Comparison of ENCODE assay signal across 16 cellular contexts in genomic region chr5:16546712-16547111, GRCh38.
A peak's percentile ranks its signal among the peaks of the same experiment; 100 is the strongest.
DNase-seq lines count a peak whose midpoint lies in the region; TF ChIP-seq lines count a peak whose summit lies in the region.
"Had no signal": no experiment of that assay in that cellular context is flagged by ENCODE, and none has a peak within 500 bp of the region (broad histone marks: within the 10 kb centered on the region; RNA-seq: fewer than 3 reads in every experiment).

No MANE protein-coding gene starts in this region.

- peak overlapping the region; percentile 84 for H3K27ac Mint-ChIP-seq in Caco-2 (ENCODE audit: unreplicated experiment)
- H3K27ac Mint-ChIP-seq: activated CD4-positive, alpha-beta T cell treated with anti-CD3 and anti-CD28 coated beads, Interleukin-2, amount 10 ng/mL, durations not matched to agents 7 days and 5 days; stimulated activated naive B cell treated with anti-CD40 and anti-IgM and Interleukin-4, amounts not matched to agents 10 μg/mL and 1 μg/mL and 100 μg/mL, for 72 hours had no signal

- BruUV-seq in Caco-2 (replicated peaks; lab: Mats Ljungman, UMichigan) = no TSS peak

- H3K27me3 Mint-ChIP-seq in Caco-2 (ENCODE audit: insufficient read depth, unreplicated experiment) = no peaks in the 10 kb centered on the region
- H3K27me3 Mint-ChIP-seq: activated CD4-positive, alpha-beta T cell treated with anti-CD3 and anti-CD28 coated beads, Interleukin-2, amount 10 ng/mL, durations not matched to agents 7 days and 5 days; stimulated activated naive B cell treated with anti-CD40 and anti-IgM and Interleukin-4, amounts not matched to agents 10 μg/mL and 1 μg/mL and 100 μg/mL, for 72 hours had no signal

- CTCF ChIA-PET in Caco-2 (lab: Charles Lee) = interaction anchor here (0.8 to 1.2 kb wide), 3 partner anchors 25 to 531 kb away, joined by 3 to 5 read pairs (median 3); no protein-coding TSS in a partner anchor

- DNase-seq in Caco-2 = peak in 1 of 2 experiments; percentile 48
- DNase-seq in brain microvascular endothelial cell = no peak
- peak; percentile 45 for DNase-seq in renal cortical epithelial cell (ENCODE audit: low read depth)
- no peak for DNase-seq in ascending aorta (ENCODE audit: low spot score in 2 of 2)
- no peak for DNase-seq in Kasumi-1 (lab: John Stamatoyannopoulos, UW)
- no peak for DNase-seq in NCI-H345 (lab: John Stamatoyannopoulos, UW)
- DNase-seq in CD1c-positive myeloid dendritic cell (ENCODE audit: extremely low spot score) = no peak
- DNase-seq: activated CD4-positive, alpha-beta T cell treated with anti-CD3 and anti-CD28 coated beads, Interleukin-2, amount 10 ng/mL, durations not matched to agents 7 days and 5 days; activated naive CD4-positive, alpha-beta T cell treated with anti-CD3 and anti-CD28 coated beads, Interleukin-2, amount 50 U/mL, for 16 hours; activated T-cell treated with anti-CD3 and anti-CD28 coated beads for 4 hours; caudate nucleus; left colon; NCI-H1436; posterior cingulate gyrus; stimulated activated naive B cell treated with anti-CD40 and anti-IgM and Interleukin-4, amounts not matched to agents 10 μg/mL and 1 μg/mL and 100 μg/mL, for 72 hours had no signal

- H3K36me3 Mint-ChIP-seq in Caco-2 (ENCODE audit: insufficient read depth, unreplicated experiment) = peaks cover 6% of the 10 kb centered on the region

- H3K9me3 Mint-ChIP-seq in Caco-2 (ENCODE audit: unreplicated experiment) = no peaks in the 10 kb centered on the region
- H3K9me3 Mint-ChIP-seq: activated CD4-positive, alpha-beta T cell treated with anti-CD3 and anti-CD28 coated beads, Interleukin-2, amount 10 ng/mL, durations not matched to agents 7 days and 5 days; stimulated activated naive B cell treated with anti-CD40 and anti-IgM and Interleukin-4, amounts not matched to agents 10 μg/mL and 1 μg/mL and 100 μg/mL, for 72 hours had no signal

- in situ Hi-C loops in brain microvascular endothelial cell (cut with HindIII; ENCODE audit: low pct_ligation_motif_present, low sequenced_read_pairs) = no loop called here

- intact Hi-C loops in Caco-2 (cut with micrococcal nuclease; ENCODE audit: unreplicated experiment) = loop anchor here (1.0 to 10.0 kb wide), 2 partner anchors 25 to 348 kb away; no protein-coding TSS in a partner anchor
- intact Hi-C loops in ascending aorta (cut with DNase I) = loop anchor here (5.0 kb wide), 1 partner anchor 39 kb away; no protein-coding TSS in a partner anchor

- TF ChIP-seq CTCF in Caco-2 (IDR thresholded peaks at IDR 0.05; ENCODE audit: insufficient read depth in 1 of 2, low read depth in 1 of 2, low read length in 1 of 2, severe bottlenecking in 1 of 2, unreplicated experiment in 1 of 2) (no peak), brain microvascular endothelial cell (IDR thresholded peaks at IDR 0.05; ENCODE audit: low read depth, low read length, missing control alignments) (no peak), ascending aorta (IDR thresholded peaks at IDR 0.05) (no peak)

- POLR2A ChIA-PET in Caco-2 (lab: Charles Lee) = interaction anchor here (0.6 kb wide), 1 partner anchor 25 kb away, joined by 3 read pairs; no protein-coding TSS in a partner anchor

- no peaks in the 10 kb centered on the region for H3K9me3 ChIP-seq in Caco-2
- no peaks in the 10 kb centered on the region for H3K9me3 ChIP-seq in ascending aorta

- H3K4me3 ChIP-seq in Caco-2 (ENCODE audit: low read depth, low read length) (no peak overlapping the region), brain microvascular endothelial cell (ENCODE audit: low read depth, low read length) (no peak overlapping the region), ascending aorta (no peak overlapping the region)

- peaks cover 65% of the 10 kb centered on the region for H3K4me1 Mint-ChIP-seq in Caco-2 (ENCODE audit: low read depth, unreplicated experiment)

- H3K4me3 Mint-ChIP-seq in Caco-2 (ENCODE audit: unreplicated experiment) = peak overlapping the region; percentile 10
- H3K4me3 Mint-ChIP-seq: activated CD4-positive, alpha-beta T cell treated with anti-CD3 and anti-CD28 coated beads, Interleukin-2, amount 10 ng/mL, durations not matched to agents 7 days and 5 days; stimulated activated naive B cell treated with anti-CD40 and anti-IgM and Interleukin-4, amounts not matched to agents 10 μg/mL and 1 μg/mL and 100 μg/mL, for 72 hours had no signal

- no peaks in the 10 kb centered on the region for H3K36me3 ChIP-seq in Caco-2 (ENCODE audit: control insufficient read depth, insufficient read depth, low read length)
- H3K36me3 ChIP-seq in brain microvascular endothelial cell (replicated peaks) = no peaks in the 10 kb centered on the region
- no peaks in the 10 kb centered on the region for H3K36me3 ChIP-seq in ascending aorta

- H3K4me1 ChIP-seq in Caco-2 = peaks cover 59% of the 10 kb centered on the region
- H3K4me1 ChIP-seq in ascending aorta = no peaks in the 10 kb centered on the region

- peak overlapping the region; percentile 58 for H3K27ac ChIP-seq in brain microvascular endothelial cell
- peak overlapping the region; percentile 16 for H3K27ac ChIP-seq in layer of hippocampus (ENCODE audit: low read depth, low read length)
- H3K27ac ChIP-seq in ascending aorta = peak overlapping the region in 1 of 2 donors; percentile 25

- no peaks in the 10 kb centered on the region for H3K27me3 ChIP-seq in Caco-2 (replicated peaks; ENCODE audit: control insufficient read depth, insufficient read depth, low read length)
- H3K27me3 ChIP-seq in brain microvascular endothelial cell (replicated peaks) = no peaks in the 10 kb centered on the region
- H3K27me3 ChIP-seq in layer of hippocampus (ENCODE audit: control insufficient read depth, insufficient read depth, low read length) = no peaks in the 10 kb centered on the region
- no peaks in the 10 kb centered on the region for H3K27me3 ChIP-seq in ascending aorta
